ENCODE assay signal across 14 cellular contexts in the genomic region with DNA sequence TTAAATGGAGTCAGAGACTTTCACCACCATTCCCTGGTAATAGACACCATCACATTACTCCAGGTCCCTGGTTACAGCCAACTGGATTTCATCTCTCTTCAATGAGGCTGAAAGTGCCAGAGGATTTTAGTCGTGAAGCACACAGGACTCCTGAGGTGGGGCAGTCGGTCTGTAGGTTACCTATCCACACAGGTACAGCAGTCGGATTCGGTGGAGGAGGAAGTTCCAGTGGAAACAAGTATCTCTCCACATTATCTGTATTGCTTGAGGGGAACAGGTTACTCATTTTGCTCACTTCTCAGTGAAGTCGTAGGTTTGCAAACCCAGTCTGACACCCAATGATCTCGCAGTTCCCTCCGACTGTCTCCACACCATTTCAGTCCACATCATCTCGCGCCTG.
DNase-seq lines count a peak whose midpoint lies in the region; FAIRE-seq and TF ChIP-seq lines count a peak whose summit lies in the region.
"Had no signal": no experiment of that assay in that cellular context is flagged by ENCODE, and none has a peak within 500 bp of the region (broad histone marks: within the 10 kb centered on the region; RNA-seq: fewer than 3 reads in every experiment).

No MANE protein-coding gene starts in this region.

- H2AFZ ChIP-seq in PC-9, result no peak overlapping the region

- H3K27me3 Mint-ChIP-seq in type B pancreatic cell, result peaks cover 4% of the 10 kb centered on the region

- TF ChIP-seq CTCF in PC-9 (conservative IDR thresholded peaks at IDR 0.05) (no peak), kidney (IDR thresholded peaks at IDR 0.05; ENCODE audit: borderline replicate concordance, extremely low read depth, insufficient read depth) (no peak), type B pancreatic cell (conservative IDR thresholded peaks at IDR 0.05) (no peak)

- H3F3A ChIP-seq in PC-9 (ENCODE audit: insufficient read depth, low read depth), result peaks cover 57% of the 10 kb centered on the region

- H3K4me3 ChIP-seq in PC-9, result 0 out of 2 replicates have a peak overlapping the region, but pooled peaks have one; percentile 5
- H3K4me3 ChIP-seq in kidney (ENCODE audit: low read length in 2 of 2), result no peak overlapping the region

- intact Hi-C loops in PC-9 (cut with micrococcal nuclease; ENCODE audit: unreplicated experiment) (loop anchor here (5.0 kb wide), 1 partner anchor 36 kb away; no protein-coding TSS in a partner anchor), kidney (cut with DNase I) (no loop called here)

- peaks cover 83% of the 10 kb centered on the region for H3K4me1 ChIP-seq in PC-9 (replicated peaks; ENCODE audit: insufficient read depth)
- peaks cover 0 to 3% of the 10 kb centered on the region in 2 donors for H3K4me1 ChIP-seq in kidney (ENCODE audit: control insufficient read depth in 1 of 2, insufficient read depth in 1 of 2, low read depth in 1 of 2, low read length in 2 of 2)

- H3K27ac ChIP-seq in PC-9 (peak overlapping the region; percentile 89), kidney (ENCODE audit: low read depth in 2 of 2, low read length in 2 of 2) (no peak overlapping the region)

- H3K79me2 ChIP-seq in PC-9 (ENCODE audit: low read depth), result no peaks in the 10 kb centered on the region

- peak; percentile 65 for DNase-seq in DMS79 (lab: John Stamatoyannopoulos, UW)
- no peak for DNase-seq in PC-9
- peak; percentile 24 for DNase-seq in kidney
- DNase-seq in type B pancreatic cell (ENCODE audit: extremely low spot score, unreplicated experiment), result no peak
- no peak for DNase-seq in NCI-H748 (lab: John Stamatoyannopoulos, UW; ENCODE audit: unreplicated experiment)
- no peak for DNase-seq in effector CD4-positive, alpha-beta T cell
- no peak for DNase-seq in HTR-8/SVneo (ENCODE audit: insufficient read length, low spot score)
- DNase-seq: C1 segment of cervical spinal cord; CD4-positive, alpha-beta T cell; HCEC 1CT; HFFc6 had no signal

- H3K27me3 ChIP-seq in PC-9 (ENCODE audit: insufficient read depth, low read depth), result no peaks in the 10 kb centered on the region

- H3K36me3 ChIP-seq in PC-9 (ENCODE audit: low read depth) (no peaks in the 10 kb centered on the region), kidney (ENCODE audit: control insufficient read depth in 1 of 2, insufficient read depth in 2 of 2, low read length in 2 of 2) (no peaks in the 10 kb centered on the region)

- POLR2A ChIA-PET in PC-9 (lab: Charles Lee; ENCODE audit: unreplicated experiment), result interaction anchor here (0.6 to 1.3 kb wide), 2 partner anchors 96 to 483 kb away, joined by 3 to 8 read pairs; no protein-coding TSS in a partner anchor

- CTCF ChIA-PET in PC-9 (lab: Charles Lee), result no interaction called here

- H3K4me2 ChIP-seq in PC-9, result peak overlapping the region; percentile 58

- no peak for FAIRE-seq in kidney (lab: Jason Lieb, UNC)
- no peak for FAIRE-seq in HTR-8/SVneo (lab: Jason Lieb, UNC)
- FAIRE-seq: A204.1, HepG2 had no signal

- peaks cover 3% of the 10 kb centered on the region for H3K36me3 Mint-ChIP-seq in type B pancreatic cell

- H3K4me3 Mint-ChIP-seq in type B pancreatic cell, result peak overlapping the region; percentile 46
- H3K4me3 Mint-ChIP-seq: B cell; CD4-positive, alpha-beta T cell; HFFc6 had no signal

- H3K9me3 ChIP-seq in PC-9 (ENCODE audit: insufficient read depth, low read depth), result peaks cover 7% of the 10 kb centered on the region
- no peaks in the 10 kb centered on the region for H3K9me3 ChIP-seq in kidney (ENCODE audit: control insufficient read depth in 1 of 2, low read length in 2 of 2)

- peaks cover 44% of the 10 kb centered on the region for H3K4me1 Mint-ChIP-seq in type B pancreatic cell (ENCODE audit: unreplicated experiment)
- H3K4me1 Mint-ChIP-seq: B cell had no signal

- no peak overlapping the region for H3K9ac ChIP-seq in kidney (ENCODE audit: low read length in 2 of 2)

- peaks cover 5% of the 10 kb centered on the region for H3K9me3 Mint-ChIP-seq in type B pancreatic cell
- H3K9me3 Mint-ChIP-seq: CD4-positive, alpha-beta T cell; HFFc6 had no signal

- H3K9me2 ChIP-seq in PC-9 (ENCODE audit: insufficient read depth), result no peaks in the 10 kb centered on the region

- H3K27ac Mint-ChIP-seq in type B pancreatic cell, result peak overlapping the region; percentile 82
- H3K27ac Mint-ChIP-seq: CD4-positive, alpha-beta T cell; HFFc6 had no signal

- BruUV-seq in PC-9 (replicated peaks; lab: Mats Ljungman, UMichigan), result no TSS peak

- H4K20me1 ChIP-seq in PC-9 (ENCODE audit: insufficient read depth), result no peaks in the 10 kb centered on the region

Comparison
In these comparisons a context has a peak if more than half of its experiments do, and no peak if none do; other contexts are left out.
1. DNase-seq: peak in DMS79 (single experiment) and kidney (single experiment); none in PC-9 (0 of 2), type B pancreatic cell (single experiment), NCI-H748 (single experiment), effector CD4-positive, alpha-beta T cell (single experiment) and HTR-8/SVneo (single experiment).